9 cellular contexts compared by ENCODE assay signal in genomic region chr16:4293181-4293716, GRCh38. TPM values are rescaled to one million over a fixed set of nuclear protein-coding genes. Genes with fewer than 3 reads are reported as not detected.
DNase-seq lines count a peak whose midpoint lies in the region; ATAC-seq and TF ChIP-seq lines count a peak whose summit lies in the region.
"Had no signal": no experiment of that assay in that cellular context is flagged by ENCODE, and none has a peak within 500 bp of the region (broad histone marks: within the 10 kb centered on the region; RNA-seq: fewer than 3 reads in every experiment).

No MANE protein-coding gene starts in this region.

- TF ChIP-seq CTCF in WTC11 (IDR thresholded peaks at IDR 0.05) (no peak), neural progenitor cell (IDR thresholded peaks at IDR 0.05) (no peak)

- H4K20me1 ChIP-seq in BLaER1 treated with 17β-estradiol and CSF1 and Interleukin-3, amounts not matched to agents 10 nM and 100 nM: peaks cover 0 to 75% (median 14%) of the 10 kb centered on the region in 11 experiments; a peak in 13 of 22 replicates
- peaks cover 12% of the 10 kb centered on the region for H4K20me1 ChIP-seq in neural progenitor cell (ENCODE audit: low read depth)

- POLR2A ChIA-PET in WTC11 (lab: Charles Lee): interaction anchor here (0.6 to 2.2 kb wide), 4 partner anchors 14 to 22 kb away, joined by 4 to 17 read pairs (median 11); partner anchors contain the start of gene TFAP4
- POLR2A ChIA-PET in CD8-positive, alpha-beta memory T cell (lab: Charles Lee): interaction anchor here (0.6 kb wide), 1 partner anchor 221 kb away, joined by 3 read pairs; no protein-coding TSS in a partner anchor

- H3K9me3 Mint-ChIP-seq in WTC11: no peaks in the 10 kb centered on the region
- H3K9me3 Mint-ChIP-seq in neural progenitor cell: no peaks in the 10 kb centered on the region
- no peaks in the 10 kb centered on the region for H3K9me3 Mint-ChIP-seq in CD8-positive, alpha-beta memory T cell

- peaks cover 38% of the 10 kb centered on the region for H3K4me1 Mint-ChIP-seq in WTC11
- peaks cover 39% of the 10 kb centered on the region for H3K4me1 Mint-ChIP-seq in neural progenitor cell
- peaks cover under 1 to 4% (median 3%) of the 10 kb centered on the region in 3 donors for H3K4me1 Mint-ChIP-seq in CD8-positive, alpha-beta memory T cell

- 0 out of 22 replicates have a peak overlapping the region, but pooled peaks of 1 of the 11 experiments have one; percentile 29 for H3K27ac ChIP-seq in BLaER1 treated with 17β-estradiol and CSF1 and Interleukin-3, amounts not matched to agents 10 nM and 100 nM
- no peak overlapping the region for H3K27ac ChIP-seq in neural progenitor cell
- H3K27ac ChIP-seq in CD8-positive, alpha-beta memory T cell (ENCODE audit: low read depth, low read length): no peak overlapping the region
- H3K27ac ChIP-seq: C4-2B had no signal

- H3K27ac Mint-ChIP-seq in WTC11 (peak overlapping the region; percentile 97), neural progenitor cell (peak overlapping the region; percentile 96)
- peak overlapping the region in 3 of 8 donors; percentile 38 to 93 (median 60) for H3K27ac Mint-ChIP-seq in CD8-positive, alpha-beta memory T cell

- H3K27me3 Mint-ChIP-seq in WTC11 (ENCODE audit: low read depth): no peaks in the 10 kb centered on the region
- H3K27me3 Mint-ChIP-seq in neural progenitor cell (ENCODE audit: insufficient read depth, low read depth): peaks cover 16% of the 10 kb centered on the region
- H3K27me3 Mint-ChIP-seq in CD8-positive, alpha-beta memory T cell: peaks cover 0 to 10% of the 10 kb centered on the region in 2 donors

- no peaks in the 10 kb centered on the region for H3K27me3 ChIP-seq in BLaER1 treated with 17β-estradiol and CSF1 and Interleukin-3, amounts not matched to agents 10 nM and 100 nM
- H3K27me3 ChIP-seq in neural progenitor cell: no peaks in the 10 kb centered on the region
- H3K27me3 ChIP-seq in CD8-positive, alpha-beta memory T cell (ENCODE audit: insufficient read depth, low read length, poor library complexity, severe bottlenecking): no peaks in the 10 kb centered on the region
- H3K27me3 ChIP-seq: adrenal gland had no signal

- peaks cover 0 to 5% (median 0%) of the 10 kb centered on the region in 11 experiments; a peak in 3 of 22 replicates for H3K36me3 ChIP-seq in BLaER1 treated with 17β-estradiol and CSF1 and Interleukin-3, amounts not matched to agents 10 nM and 100 nM
- H3K36me3 ChIP-seq in neural progenitor cell: no peaks in the 10 kb centered on the region
- no peaks in the 10 kb centered on the region for H3K36me3 ChIP-seq in CD8-positive, alpha-beta memory T cell (ENCODE audit: insufficient read depth, low read length)
- H3K36me3 ChIP-seq: adrenal gland, HAP-1 had no signal

- H3K4me3 Mint-ChIP-seq in WTC11 (peak overlapping the region; percentile 59), neural progenitor cell (peak overlapping the region; percentile 76)
- no peak overlapping the region for H3K4me3 Mint-ChIP-seq in CD8-positive, alpha-beta memory T cell

- peak overlapping the region in 9 of 11 experiments; percentile 9 to 60 (median 53); a peak in 13 of 22 replicates for H3K4me2 ChIP-seq in BLaER1 treated with 17β-estradiol and CSF1 and Interleukin-3, amounts not matched to agents 10 nM and 100 nM
- peak overlapping the region; percentile 89 for H3K4me2 ChIP-seq in neural progenitor cell

- no peaks in the 10 kb centered on the region for H3K9me3 ChIP-seq in BLaER1 treated with 17β-estradiol and CSF1 and Interleukin-3, amounts not matched to agents 10 nM and 100 nM (replicated peaks in 1 of 11)
- H3K9me3 ChIP-seq in neural progenitor cell (ENCODE audit: low read depth): no peaks in the 10 kb centered on the region
- no peaks in the 10 kb centered on the region for H3K9me3 ChIP-seq in CD8-positive, alpha-beta memory T cell (ENCODE audit: low read length)
- H3K9me3 ChIP-seq: adrenal gland, HAP-1 had no signal

- H3K36me3 Mint-ChIP-seq in WTC11: no peaks in the 10 kb centered on the region
- no peaks in the 10 kb centered on the region for H3K36me3 Mint-ChIP-seq in neural progenitor cell
- no peaks in the 10 kb centered on the region for H3K36me3 Mint-ChIP-seq in CD8-positive, alpha-beta memory T cell

- no peak overlapping the region for H3K4me3 ChIP-seq in BLaER1 treated with 17β-estradiol and CSF1 and Interleukin-3, amounts not matched to agents 10 nM and 100 nM
- H3K4me3 ChIP-seq in neural progenitor cell: peak overlapping the region; percentile 38
- no peak overlapping the region for H3K4me3 ChIP-seq in CD8-positive, alpha-beta memory T cell (ENCODE audit: low read length)
- H3K4me3 ChIP-seq: adrenal gland, HAP-1 had no signal

- no peak for DNase-seq in WTC11 (ENCODE audit: low spot score)
- DNase-seq in neural progenitor cell (ENCODE audit: low spot score): no peak
- no peak for DNase-seq in CD8-positive, alpha-beta memory T cell
- no peak for DNase-seq in globus pallidus (ENCODE audit: low spot score)

- H3K4me1 ChIP-seq in BLaER1 treated with 17β-estradiol and CSF1 and Interleukin-3, amounts not matched to agents 10 nM and 100 nM: peaks cover 27 to 79% (median 69%) of the 10 kb centered on the region in 10 experiments
- H3K4me1 ChIP-seq in neural progenitor cell: peaks cover 14% of the 10 kb centered on the region
- H3K4me1 ChIP-seq in CD8-positive, alpha-beta memory T cell (ENCODE audit: insufficient read depth, low read length): peaks cover 6% of the 10 kb centered on the region
- H3K4me1 ChIP-seq: HAP-1 had no signal

- H3K79me2 ChIP-seq in neural progenitor cell (ENCODE audit: low read depth): no peaks in the 10 kb centered on the region

- no peak overlapping the region for H2AFZ ChIP-seq in neural progenitor cell (replicated peaks)

- ATAC-seq in WTC11: peak; percentile 13
- no peak for ATAC-seq in HG02970 (IDR thresholded peaks at IDR 0.05; ENCODE audit: low FRiP score, unreplicated experiment)

- H3F3A ChIP-seq in neural progenitor cell (ENCODE audit: low read depth): peaks cover 29% of the 10 kb centered on the region

- peak overlapping the region in 5 of 11 experiments; percentile 13 to 46 (median 30); a peak in 3 of 22 replicates for H3K9ac ChIP-seq in BLaER1 treated with 17β-estradiol and CSF1 and Interleukin-3, amounts not matched to agents 10 nM and 100 nM
- no peak overlapping the region for H3K9ac ChIP-seq in neural progenitor cell

- CTCF ChIA-PET in WTC11 (lab: Charles Lee): interaction anchor here (0.6 to 12.3 kb wide), 17 partner anchors 9 to 1340 kb away, joined by 3 to 185 read pairs (median 5); partner anchors contain the start of genes GLIS2 and TFAP4
- CTCF ChIA-PET in CD8-positive, alpha-beta memory T cell (lab: Charles Lee): interaction anchor here (0.8 to 1.3 kb wide), 4 partner anchors 11 to 39 kb away, joined by 3 to 4 read pairs (median 3); no protein-coding TSS in a partner anchor

TF ChIP-seq in WTC11, 78 proteins besides CTCF, POLR2A, EP300 and RAD21:
- TF ChIP-seq NFATC4 (CRISPR knock-in tag; IDR thresholded peaks at IDR 0.05): no peak
- TF ChIP-seq ETV6 (CRISPR knock-in tag; IDR thresholded peaks at IDR 0.05): 0 out of 2 replicates have a peak, but pooled peaks have one; percentile 14
TF ChIP-seq in WTC11: peak in this region for 1.

RNA-seq across cellular contexts. Expression of gene TFAP4, which starts 20.4 kb away (rescaled TPM):
- total RNA-seq in WTC11 (2021): 31.9 to 36.5 TPM (median 34.2 TPM) in 3 replicates
- 19.8 and 24.8 TPM in 2 replicates for total RNA-seq in neural progenitor cell (ENCODE audit: low replicate concordance)
- total RNA-seq in CD8-positive, alpha-beta memory T cell: 10 to 100 TPM; 43.0 to 43.8 TPM
- 0.92 TPM for polyA plus RNA-seq in CD8-positive, alpha-beta memory T cell

RNA-seq across cellular contexts. Expression of gene GLIS2, which starts 22.6 kb away (rescaled TPM):
- total RNA-seq in WTC11 (2021): 19.5 to 23.0 TPM (median 20.1 TPM) in 3 replicates
- 0.15 and 1.3 TPM in 2 replicates for total RNA-seq in neural progenitor cell (ENCODE audit: low replicate concordance)
- total RNA-seq in CD8-positive, alpha-beta memory T cell: under 1 TPM; 0.13 to 0.26 TPM
- not detected for polyA plus RNA-seq in CD8-positive, alpha-beta memory T cell

RNA-seq across cellular contexts. Expression of gene SRL, which starts 51.4 kb away (rescaled TPM):
- total RNA-seq in WTC11 (2021) (0.11 TPM in 1 of 3 replicates, not detected in the others), neural progenitor cell (ENCODE audit: low replicate concordance) (0.06 and 0.22 TPM in 2 replicates)
- not detected for total RNA-seq in CD8-positive, alpha-beta memory T cell
- not detected for polyA plus RNA-seq in CD8-positive, alpha-beta memory T cell

RNA-seq across cellular contexts. Expression of gene PAM16, which starts 57.9 kb away (rescaled TPM):
- total RNA-seq in WTC11 (2021) (87.2 to 93.7 TPM (median 88.9 TPM) in 3 replicates), neural progenitor cell (ENCODE audit: low replicate concordance) (17.0 and 40.8 TPM in 2 replicates)
- total RNA-seq in CD8-positive, alpha-beta memory T cell: 10 to 100 TPM; 66.6 to 70.2 TPM
- polyA plus RNA-seq in CD8-positive, alpha-beta memory T cell: 38.6 TPM

Comparison
In these comparisons a context has a peak if more than half of its experiments do, and no peak if none do; other contexts are left out.
1. H3K4me3 Mint-ChIP-seq: peak in WTC11 (single experiment) and neural progenitor cell (single experiment); none in CD8-positive, alpha-beta memory T cell (0 of 7).